In genomic region chr3:143973352-143974021, GRCh38 we compare ENCODE assay signal across 8 cellular contexts. TPM values are rescaled to one million over a fixed set of nuclear protein-coding genes. Genes with fewer than 3 reads are reported as not detected.
DNase-seq lines count a peak whose midpoint lies in the region; ATAC-seq, FAIRE-seq and TF ChIP-seq lines count a peak whose summit lies in the region.

No MANE protein-coding gene starts in this region.

- H3K4me2 ChIP-seq in SK-N-SH (peak overlapping the region; percentile 85), HepG2 (ENCODE audit: low read depth, low read length) (peak overlapping the region; percentile 82)

- H3K27me3 ChIP-seq in SK-N-SH (ENCODE audit: insufficient read depth) (peaks cover 22% of the 10 kb centered on the region), breast epithelium (no peaks in the 10 kb centered on the region), HepG2 (ENCODE audit: control insufficient read depth in 1 of 2, insufficient read depth in 2 of 2, low read length in 2 of 2) (0 out of 5 replicates have a peak, but pooled peaks cover 0 to 5% of the 10 kb centered on the region in 2 experiments), thoracic aorta (replicated peaks; ENCODE audit: insufficient read depth) (no peaks in the 10 kb centered on the region)

- H2AFZ ChIP-seq in SK-N-SH (ENCODE audit: low read depth) (peak overlapping the region; percentile 91; the same call in 1 of the 2 replicates), HepG2 (ENCODE audit: low read length) (peak overlapping the region; percentile 51)

- peak; percentile 63 for FAIRE-seq in HepG2 (lab: Jason Lieb, UNC)

- TF ChIP-seq POLR2A in breast epithelium (IDR thresholded peaks at IDR 0.05) (no peak), HepG2 (IDR thresholded peaks at IDR 0.05; ENCODE audit: insufficient read depth in 1 of 2, low read depth in 2 of 2, low read length in 2 of 2) (no peak)

- H3K4me3 ChIP-seq in SK-N-SH (ENCODE audit: low read depth in 2 of 2, low read length in 1 of 2) (peak overlapping the region in 1 of 2 experiments; percentile 87; a peak in 2 of 4 replicates), breast epithelium (peak overlapping the region; percentile 72 to 93 (median 79)), HepG2 (replicated peaks in 1 of 3; ENCODE audit: insufficient read depth in 1 of 3, low read depth in 2 of 3, low read length in 3 of 3) (peak overlapping the region; percentile 72 to 80 (median 77)), thoracic aorta (peak overlapping the region; percentile 83)

- no peaks in the 10 kb centered on the region for H3K9me3 ChIP-seq in SK-N-SH
- H3K9me3 ChIP-seq in breast epithelium = no peaks in the 10 kb centered on the region
- H3K9me3 ChIP-seq in HepG2 (ENCODE audit: low read length) = no peaks in the 10 kb centered on the region
- H3K9me3 ChIP-seq in thoracic aorta = no peaks in the 10 kb centered on the region

- H3K27ac ChIP-seq in SK-N-SH (ENCODE audit: low read depth in 2 of 2, low read length in 1 of 2) = no peak overlapping the region
- peak overlapping the region; percentile 97 to 99 for H3K27ac ChIP-seq in breast epithelium
- H3K27ac ChIP-seq in HepG2 (ENCODE audit: extremely low read length, insufficient read depth, low read length) = peak overlapping the region; percentile 73
- H3K27ac ChIP-seq in thoracic aorta = peak overlapping the region; percentile 96 to 97

- CTCF ChIA-PET in SK-N-SH (lab: Yijun Ruan, JAX) = no interaction called here
- CTCF ChIA-PET in HepG2 (lab: Yijun Ruan, JAX; ENCODE audit: low intra/inter-chr PET ratio, low total read pairs) = interaction anchor here (1.4 kb wide), 1 partner anchor 22 kb away, joined by 3 read pairs; no protein-coding TSS in a partner anchor

- no peaks in the 10 kb centered on the region for H3F3A ChIP-seq in SK-N-SH (replicated peaks; ENCODE audit: insufficient read depth)

- TSS peak; percentile 89 for BruUV-seq in HepG2 (replicated peaks; lab: Mats Ljungman, UMichigan)

- DNase-seq in SK-N-SH (no peak), NCI-H146 treated with DMSO at 0.1 percent for 48 hours (lab: John Stamatoyannopoulos, UW; ENCODE audit: unreplicated experiment) (peak; percentile 73), breast epithelium (ENCODE audit: low spot score in 2 of 2) (no peak), HepG2 (ENCODE audit: low spot score) (peak; percentile 71), thoracic aorta (ENCODE audit: low spot score) (no peak)

- H3K36me3 ChIP-seq in SK-N-SH (replicated peaks in 1 of 2; ENCODE audit: control insufficient read depth in 1 of 2, insufficient read depth in 2 of 2, low read length in 1 of 2) = no peaks in the 10 kb centered on the region
- H3K36me3 ChIP-seq in breast epithelium = no peaks in the 10 kb centered on the region
- no peaks in the 10 kb centered on the region for H3K36me3 ChIP-seq in HepG2 (replicated peaks in 1 of 2; ENCODE audit: control insufficient read depth in 1 of 2, insufficient read depth in 2 of 2, low read length in 2 of 2)
- H3K36me3 ChIP-seq in thoracic aorta = no peaks in the 10 kb centered on the region

- in situ Hi-C loops in HepG2 (cut with HindIII; ENCODE audit: extremely low pct_ligation_motif_present, low pct_unique_long_range_greater_than_20kb) = no loop called here

- intact Hi-C loops in breast epithelium (cut with DNase I; ENCODE audit: low total_unique reads) = no loop called here
- intact Hi-C loops in HepG2 (cut with micrococcal nuclease; ENCODE audit: unreplicated experiment) = loop anchor here (2.0 kb wide), 2 partner anchors 57 to 189 kb away; no protein-coding TSS in a partner anchor

- WGBS in SK-N-SH (ENCODE audit: low lambda C conversion rate) = 8% methylated on average over 24 of the region's 24 CpGs
- WGBS in HepG2 (ENCODE audit: low lambda C conversion rate) = 10% methylated on average over 24 of the region's 24 CpGs

- no peaks in the 10 kb centered on the region for H3K9me2 ChIP-seq in SK-N-SH

- no peak for ATAC-seq in SK-N-SH treated with all-trans-retinoic acid at 6 μM for 48 hours
- peak; percentile 33 for ATAC-seq in HepG2
- no peak for ATAC-seq in thoracic aorta (ENCODE audit: insufficient number of reproducible peaks, low FRiP score, low read depth)
- ATAC-seq in HG02973 (IDR thresholded peaks at IDR 0.05; ENCODE audit: unreplicated experiment) = no peak
- no peak for ATAC-seq in HG03025 (IDR thresholded peaks at IDR 0.05; ENCODE audit: low FRiP score, unreplicated experiment)

- TF ChIP-seq RAD21 in SK-N-SH (IDR thresholded peaks at IDR 0.05; ENCODE audit: low read length) (no peak), HepG2 (CRISPR knock-in tag; IDR thresholded peaks at IDR 0.05) (no peak)

- POLR2A ChIA-PET in SK-N-SH (lab: Yijun Ruan, JAX) = no interaction called here
- POLR2A ChIA-PET in HepG2 (lab: Yijun Ruan, JAX) = no interaction called here

- no peak for TF ChIP-seq EP300 in SK-N-SH (IDR thresholded peaks at IDR 0.05; ENCODE audit: borderline replicate concordance in 1 of 2, low read depth in 1 of 2, low read length in 1 of 2)
- peak in 1 of 2 experiments; percentile 67; a peak in 1 of 4 replicates for TF ChIP-seq EP300 in HepG2 (IDR thresholded peaks at IDR 0.05; ENCODE audit: low read depth in 2 of 2, low read length in 2 of 2)
- 0 out of 2 replicates have a peak, but pooled peaks have one; percentile 21 for TF ChIP-seq EP300 in HepG2 (CRISPR knock-in tag; IDR thresholded peaks at IDR 0.05; ENCODE audit: borderline replicate concordance)

- H3K9ac ChIP-seq in SK-N-SH = no peak overlapping the region
- peak overlapping the region; percentile 58 for H3K9ac ChIP-seq in HepG2 (ENCODE audit: insufficient read depth, low read depth, low read length)

- H4K20me1 ChIP-seq in SK-N-SH (ENCODE audit: insufficient read depth) (no peaks in the 10 kb centered on the region), HepG2 (ENCODE audit: insufficient read depth, low read length) (no peaks in the 10 kb centered on the region)

- TF ChIP-seq CTCF in SK-N-SH (IDR thresholded peaks at IDR 0.05) = no peak; the same call in 1 of the 2 replicates
- no peak for TF ChIP-seq CTCF in breast epithelium (IDR thresholded peaks at IDR 0.05)
- no peak for TF ChIP-seq CTCF in HepG2 (CRISPR knock-in tag; IDR thresholded peaks at IDR 0.05)
- TF ChIP-seq CTCF in thoracic aorta (IDR thresholded peaks at IDR 0.05) = no peak

- peaks cover 0 to 6% of the 10 kb centered on the region in 2 experiments; a peak in 1 of 4 replicates for H3K4me1 ChIP-seq in SK-N-SH (ENCODE audit: control insufficient read depth in 1 of 2, insufficient read depth in 2 of 2, low read depth in 1 of 2, low read length in 1 of 2)
- H3K4me1 ChIP-seq in breast epithelium = no peaks in the 10 kb centered on the region
- H3K4me1 ChIP-seq in HepG2 (ENCODE audit: insufficient read depth, low read length) = peaks cover 32% of the 10 kb centered on the region
- peaks cover 8 to 32% of the 10 kb centered on the region in 2 donors for H3K4me1 ChIP-seq in thoracic aorta (ENCODE audit: control insufficient read depth in 1 of 2, low read depth in 2 of 2)

- H3K79me2 ChIP-seq in SK-N-SH (ENCODE audit: insufficient read depth) (no peaks in the 10 kb centered on the region), HepG2 (ENCODE audit: insufficient read depth, low read length) (peaks cover 44% of the 10 kb centered on the region)

TF ChIP-seq in HepG2, 621 proteins besides CTCF, POLR2A, EP300 and RAD21 (continues in another document):
- TF ChIP-seq, protein P1, sequence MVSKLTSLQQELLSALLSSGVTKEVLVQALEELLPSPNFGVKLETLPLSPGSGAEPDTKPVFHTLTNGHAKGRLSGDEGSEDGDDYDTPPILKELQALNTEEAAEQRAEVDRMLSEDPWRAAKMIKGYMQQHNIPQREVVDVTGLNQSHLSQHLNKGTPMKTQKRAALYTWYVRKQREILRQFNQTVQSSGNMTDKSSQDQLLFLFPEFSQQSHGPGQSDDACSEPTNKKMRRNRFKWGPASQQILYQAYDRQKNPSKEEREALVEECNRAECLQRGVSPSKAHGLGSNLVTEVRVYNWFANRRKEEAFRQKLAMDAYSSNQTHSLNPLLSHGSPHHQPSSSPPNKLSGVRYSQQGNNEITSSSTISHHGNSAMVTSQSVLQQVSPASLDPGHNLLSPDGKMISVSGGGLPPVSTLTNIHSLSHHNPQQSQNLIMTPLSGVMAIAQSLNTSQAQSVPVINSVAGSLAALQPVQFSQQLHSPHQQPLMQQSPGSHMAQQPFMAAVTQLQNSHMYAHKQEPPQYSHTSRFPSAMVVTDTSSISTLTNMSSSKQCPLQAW (CRISPR knock-in tag; IDR thresholded peaks at IDR 0.05) = no peak
- no peak for TF ChIP-seq ZNF737 (CRISPR knock-in tag; IDR thresholded peaks at IDR 0.05; ENCODE audit: borderline replicate concordance)
- peak; percentile 53; the same call in 1 of the 2 replicates for TF ChIP-seq ELF3 (CRISPR knock-in tag; IDR thresholded peaks at IDR 0.05)
- peak; percentile 50; the same call in 1 of the 2 replicates for TF ChIP-seq FOXO1 (CRISPR knock-in tag; IDR thresholded peaks at IDR 0.05)

RNA-seq across cellular contexts. Expression of gene DIPK2A, which starts 1.9 kb away (rescaled TPM):
- polyA plus RNA-seq in SK-N-SH (2012; rRNA removed) (0.03 and 0.06 TPM in 2 replicates), HepG2 (2011; rRNA removed) (4.1 and 5.8 TPM in 2 replicates)
- polyA plus RNA-seq in SK-N-SH (2012; cell fraction: cytosol; rRNA removed) = 0.08 and 0.10 TPM in 2 replicates
- polyA plus RNA-seq in SK-N-SH (2012; cell fraction: nucleus; rRNA removed) = 0.08 TPM in 1 of 2 replicates, not detected in the other
- total RNA-seq in breast epithelium (10 to 100 TPM; 19.8 to 39.4 (median 30.2) TPM), HepG2 (2016; rRNA removed; fragmentation: Illumina TruSeq; extraction: Trizol) (3.3 and 8.0 TPM in 2 replicates), thoracic aorta (10 to 100 TPM; 51.1 to 87.1 TPM)
- total RNA-seq in HepG2 (2016; cell fraction: cytosol; rRNA removed; fragmentation: Illumina TruSeq; extraction: Trizol; ENCODE audit: low read depth) = 17.2 and 18.6 TPM in 2 replicates
- 3.1 and 7.8 TPM in 2 replicates for total RNA-seq in HepG2 (2016; cell fraction: insoluble cytoplasmic fraction; rRNA removed; fragmentation: Illumina TruSeq; extraction: Trizol)
- 6.8 and 7.4 TPM in 2 replicates for total RNA-seq in HepG2 (2016; cell fraction: membrane; rRNA removed; fragmentation: Illumina TruSeq; extraction: Trizol)
- 10.5 and 11.3 TPM in 2 replicates for total RNA-seq in HepG2 (2016; cell fraction: nucleus; rRNA removed; fragmentation: Illumina TruSeq; extraction: Trizol)
- 4.0 and 6.9 TPM in 2 replicates for polyA plus RNA-seq in HepG2 (2011; cell fraction: cytosol; rRNA removed)
- 8.8 and 14.0 TPM in 2 replicates for polyA plus RNA-seq in HepG2 (2011; cell fraction: nucleus; rRNA removed)
- polyA plus RNA-seq in HepG2 (2012) = 6.9 and 8.8 TPM in 2 replicates
- 0.35 and 0.37 TPM in 2 replicates for polyA plus RNA-seq in HepG2 (2016; cell fraction: cytosol; fragmentation: Illumina TruSeq; extraction: Trizol; ENCODE audit: low read depth)
- polyA plus RNA-seq in HepG2 (2016; cell fraction: insoluble cytoplasmic fraction; fragmentation: Illumina TruSeq; extraction: Trizol; ENCODE audit: low read depth) = 3.8 and 4.1 TPM in 2 replicates
- 1.00 and 1.1 TPM in 2 replicates for polyA plus RNA-seq in HepG2 (2016; cell fraction: membrane; fragmentation: Illumina TruSeq; extraction: Trizol; ENCODE audit: low read depth)
- polyA plus RNA-seq in HepG2 (2016; cell fraction: nucleus; fragmentation: Illumina TruSeq; extraction: Trizol; ENCODE audit: insufficient read depth, low read depth) = 12.4 and 14.3 TPM in 2 replicates
- polyA minus RNA-seq in HepG2 (2011; rRNA and poly(A)+ RNA removed; ENCODE audit: low replicate concordance) = 35.4 and 74.5 TPM in 2 replicates
- polyA minus RNA-seq in HepG2 (2011; cell fraction: cytosol; rRNA and poly(A)+ RNA removed) = 27.0 and 28.7 TPM in 2 replicates
- 32.8 and 47.2 TPM in 2 replicates for polyA minus RNA-seq in HepG2 (2011; cell fraction: nucleus; rRNA and poly(A)+ RNA removed)

Comparison
In these comparisons a context has a peak if more than half of its experiments do, and no peak if none do; other contexts are left out.
1. DNase-seq: peak in NCI-H146 treated with DMSO at 0.1 percent for 48 hours (single experiment) and HepG2 (single experiment); none in SK-N-SH (single experiment), breast epithelium (0 of 2) and thoracic aorta (single experiment).
2. H3K27ac ChIP-seq: peak in breast epithelium (2 of 2), HepG2 (single experiment) and thoracic aorta (2 of 2); none in SK-N-SH (0 of 2).
3. Of the 25 proteins assayed by ChIP-seq in both HepG2 and SK-N-SH: peak only in HepG2: EP300, FOSL2, FOXJ3 and NFIC; only in SK-N-SH: none; in both: none; in neither: 21.